16 cellular contexts compared by ENCODE assay signal in the genomic region with DNA sequence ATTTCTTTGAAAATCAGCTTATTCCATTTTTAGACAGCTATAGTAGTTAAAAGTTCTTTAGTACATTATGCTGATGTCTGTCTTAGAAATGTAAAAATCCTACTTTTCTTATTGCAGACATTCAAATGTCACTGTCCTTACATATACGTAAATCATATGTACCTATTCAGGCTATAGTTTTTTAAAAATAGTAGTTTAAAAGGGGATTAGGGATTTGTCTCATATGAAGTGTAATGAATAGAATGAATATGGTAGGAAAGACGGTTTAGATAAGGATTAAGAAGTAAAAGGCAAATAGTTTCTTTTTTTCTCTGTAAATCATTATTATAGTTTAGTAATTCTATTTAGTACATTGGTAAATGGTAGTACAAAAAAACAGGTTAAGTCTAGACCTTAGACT. TPM values are rescaled to one million over a fixed set of nuclear protein-coding genes. Genes with fewer than 3 reads are reported as not detected.
DNase-seq lines count a peak whose midpoint lies in the region; ATAC-seq and TF ChIP-seq lines count a peak whose summit lies in the region.
"Had no signal": no experiment of that assay in that cellular context is flagged by ENCODE, and none has a peak within 500 bp of the region (broad histone marks: within the 10 kb centered on the region; RNA-seq: fewer than 3 reads in every experiment).

No MANE protein-coding gene starts in this region.

- intact Hi-C loops in ascending aorta (cut with DNase I): loop anchor here (10.0 kb wide), 1 partner anchor 1534 kb away; the partner anchor contains the start of gene XRN1

- H3K79me2 ChIP-seq in hepatocyte: peaks cover 99% of the 10 kb centered on the region
- peaks cover 100% of the 10 kb centered on the region for H3K79me2 ChIP-seq in smooth muscle cell (ENCODE audit: low read depth)

- WGBS in hepatocyte (ENCODE audit: low lambda C conversion rate, missing lambda C conversion rate): 71% methylated on average over 2 of the region's 2 CpGs
- 65% methylated on average over 2 of the region's 2 CpGs for WGBS in smooth muscle cell (ENCODE audit: low lambda C conversion rate)

- no peaks in the 10 kb centered on the region for H3K9me3 ChIP-seq in ascending aorta
- no peaks in the 10 kb centered on the region for H3K9me3 ChIP-seq in hepatocyte (ENCODE audit: low read depth)
- no peaks in the 10 kb centered on the region for H3K9me3 ChIP-seq in smooth muscle cell (replicated peaks; ENCODE audit: low read depth)

- H3K27me3 Mint-ChIP-seq in HFFc6 (ENCODE audit: insufficient read depth): no peaks in the 10 kb centered on the region; the same call in 1 of the 2 replicates
- H3K27me3 Mint-ChIP-seq: CD4-positive, alpha-beta memory T cell had no signal

- peak overlapping the region; percentile 10 for H3K4me2 ChIP-seq in hepatocyte
- H3K4me2 ChIP-seq in smooth muscle cell: peak overlapping the region; percentile 37

- H3K9ac ChIP-seq in smooth muscle cell (ENCODE audit: low read depth): peak overlapping the region; percentile 15
- H3K9ac ChIP-seq: BLaER1 had no signal

- H3K36me3 Mint-ChIP-seq in HFFc6 (ENCODE audit: low read depth): peaks cover 16% of the 10 kb centered on the region

- H3K27ac ChIP-seq in ascending aorta (peak overlapping the region; percentile 66 to 71), hepatocyte (no peak overlapping the region), smooth muscle cell (ENCODE audit: low read depth) (peak overlapping the region; percentile 40)
- H3K27ac ChIP-seq: BLaER1 had no signal

- H3K4me1 ChIP-seq in ascending aorta: peaks cover 0 to 9% of the 10 kb centered on the region in 2 donors
- peaks cover 18% of the 10 kb centered on the region for H3K4me1 ChIP-seq in hepatocyte (ENCODE audit: insufficient read depth)
- H3K4me1 ChIP-seq in smooth muscle cell (ENCODE audit: low read depth): peaks cover 43% of the 10 kb centered on the region

- H3K4me3 ChIP-seq in ascending aorta (no peak overlapping the region), hepatocyte (no peak overlapping the region), smooth muscle cell (peak overlapping the region; percentile 12)
- H3K4me3 ChIP-seq: BLaER1 had no signal

- H3K27me3 ChIP-seq in ascending aorta (no peaks in the 10 kb centered on the region), hepatocyte (no peaks in the 10 kb centered on the region), smooth muscle cell (ENCODE audit: low read depth) (no peaks in the 10 kb centered on the region)
- H3K27me3 ChIP-seq: BLaER1 had no signal

- H3K9me2 ChIP-seq in hepatocyte (replicated peaks; ENCODE audit: insufficient read depth): no peaks in the 10 kb centered on the region

- peaks cover 54% of the 10 kb centered on the region for H3K4me1 Mint-ChIP-seq in HFFc6 (ENCODE audit: low read depth)

- peaks cover 3% of the 10 kb centered on the region for H3F3A ChIP-seq in smooth muscle cell (ENCODE audit: low read depth)

- no peak overlapping the region for H3K4me3 Mint-ChIP-seq in HFFc6

- no peak for TF ChIP-seq CTCF in HFFc6 (IDR thresholded peaks at IDR 0.05)
- TF ChIP-seq CTCF in ascending aorta (IDR thresholded peaks at IDR 0.05): no peak
- no peak for TF ChIP-seq CTCF in hepatocyte (IDR thresholded peaks at IDR 0.05; ENCODE audit: poor library complexity)
- TF ChIP-seq CTCF in smooth muscle cell (IDR thresholded peaks at IDR 0.05; ENCODE audit: borderline replicate concordance, insufficient read depth, poor library complexity, severe bottlenecking): no peak

- H4K20me1 ChIP-seq in hepatocyte (ENCODE audit: insufficient read depth, poor library complexity, severe bottlenecking): peaks cover 7% of the 10 kb centered on the region
- peaks cover 62% of the 10 kb centered on the region for H4K20me1 ChIP-seq in smooth muscle cell (ENCODE audit: low read depth)

- no peak for DNase-seq in HFFc6
- no peak for DNase-seq in ascending aorta (ENCODE audit: low spot score in 2 of 2)
- no peak for DNase-seq in hepatocyte (ENCODE audit: low spot score)
- DNase-seq in smooth muscle cell (lab: John Stamatoyannopoulos, UW; ENCODE audit: unreplicated experiment): no peak
- no peak for DNase-seq in effector CD4-positive, alpha-beta T cell
- no peak for DNase-seq in T-helper 2 cell
- no peak for DNase-seq in retina
- DNase-seq: CD4-positive, alpha-beta memory T cell; EL; KG1; NCI-H1417; NCI-H187; NCI-H226; NCI-H524 treated with DMSO at 0.1 percent for 48 hours had no signal

- H2AFZ ChIP-seq in hepatocyte: no peak overlapping the region
- H2AFZ ChIP-seq in smooth muscle cell (ENCODE audit: low read depth): no peak overlapping the region

- H3K36me3 ChIP-seq in ascending aorta (no peaks in the 10 kb centered on the region), hepatocyte (replicated peaks; ENCODE audit: insufficient read depth, low read depth) (no peaks in the 10 kb centered on the region), smooth muscle cell (ENCODE audit: low read depth) (peaks cover 10% of the 10 kb centered on the region)

- no peaks in the 10 kb centered on the region for H3K9me3 Mint-ChIP-seq in HFFc6

- no peak for ATAC-seq in GM19395 (IDR thresholded peaks at IDR 0.05; ENCODE audit: unreplicated experiment)

- peak overlapping the region; percentile 38; the same call in 1 of the 2 replicates for H3K27ac Mint-ChIP-seq in HFFc6
- H3K27ac Mint-ChIP-seq: CD4-positive, alpha-beta memory T cell had no signal

RNA-seq across cellular contexts. Expression of gene DIPK2A, which starts 7.4 kb away (rescaled TPM):
- total RNA-seq in HFFc6 (2021; fragmentation: NEBNext Ultra II Directional; extraction: Animal tissue kit (Norgen Biotek cat#: 25700)): 10 to 100 TPM in 1 of 6 experiments, 1 to 10 TPM in 5; 7.0 to 10.5 (median 8.6) TPM
- 318 TPM for total RNA-seq in ascending aorta
- total RNA-seq in hepatocyte: 87.2 and 90.8 TPM in 2 replicates
- 45.8 and 46.1 TPM in 2 replicates for polyA plus RNA-seq in hepatocyte
- total RNA-seq in smooth muscle cell: 133 and 167 TPM in 2 replicates
- polyA plus RNA-seq in smooth muscle cell: 48.9 and 67.8 TPM in 2 replicates
